In the genomic region with DNA sequence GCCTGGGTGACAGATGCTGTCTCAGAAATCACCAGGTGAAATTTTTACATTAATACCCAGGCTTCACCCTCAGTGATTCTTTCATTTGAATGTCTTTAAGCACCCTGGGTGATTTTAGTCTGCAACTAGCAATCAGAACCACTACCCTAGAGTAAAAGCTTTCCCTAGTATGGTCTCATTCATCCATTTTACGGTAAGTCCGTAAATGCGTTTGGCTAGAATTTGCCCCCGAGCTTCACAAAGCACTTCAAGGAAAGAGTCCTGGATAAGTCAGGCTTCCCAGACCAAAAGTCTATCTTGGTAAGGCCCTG, we compare ENCODE assay signal across 1 cellular context.
TF ChIP-seq lines count a peak whose summit lies in the region.

No MANE protein-coding gene starts in this region.

TF ChIP-seq in HCT116, 20 proteins besides CTCF, POLR2A, EP300 and RAD21 (continued from another document):
- TF ChIP-seq, protein P1, sequence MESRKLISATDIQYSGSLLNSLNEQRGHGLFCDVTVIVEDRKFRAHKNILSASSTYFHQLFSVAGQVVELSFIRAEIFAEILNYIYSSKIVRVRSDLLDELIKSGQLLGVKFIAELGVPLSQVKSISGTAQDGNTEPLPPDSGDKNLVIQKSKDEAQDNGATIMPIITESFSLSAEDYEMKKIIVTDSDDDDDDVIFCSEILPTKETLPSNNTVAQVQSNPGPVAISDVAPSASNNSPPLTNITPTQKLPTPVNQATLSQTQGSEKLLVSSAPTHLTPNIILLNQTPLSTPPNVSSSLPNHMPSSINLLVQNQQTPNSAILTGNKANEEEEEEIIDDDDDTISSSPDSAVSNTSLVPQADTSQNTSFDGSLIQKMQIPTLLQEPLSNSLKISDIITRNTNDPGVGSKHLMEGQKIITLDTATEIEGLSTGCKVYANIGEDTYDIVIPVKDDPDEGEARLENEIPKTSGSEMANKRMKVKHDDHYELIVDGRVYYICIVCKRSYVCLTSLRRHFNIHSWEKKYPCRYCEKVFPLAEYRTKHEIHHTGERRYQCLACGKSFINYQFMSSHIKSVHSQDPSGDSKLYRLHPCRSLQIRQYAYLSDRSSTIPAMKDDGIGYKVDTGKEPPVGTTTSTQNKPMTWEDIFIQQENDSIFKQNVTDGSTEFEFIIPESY (IDR thresholded peaks at IDR 0.05; ENCODE audit: extremely low read depth, insufficient replicate concordance, low read length) = no peak
- TF ChIP-seq POLR2AphosphoS5 (IDR thresholded peaks at IDR 0.05; ENCODE audit: low read depth, low read length) (no peak), EZH2 (IDR thresholded peaks at IDR 0.05) (no peak)
- TF ChIP-seq, protein P2, sequence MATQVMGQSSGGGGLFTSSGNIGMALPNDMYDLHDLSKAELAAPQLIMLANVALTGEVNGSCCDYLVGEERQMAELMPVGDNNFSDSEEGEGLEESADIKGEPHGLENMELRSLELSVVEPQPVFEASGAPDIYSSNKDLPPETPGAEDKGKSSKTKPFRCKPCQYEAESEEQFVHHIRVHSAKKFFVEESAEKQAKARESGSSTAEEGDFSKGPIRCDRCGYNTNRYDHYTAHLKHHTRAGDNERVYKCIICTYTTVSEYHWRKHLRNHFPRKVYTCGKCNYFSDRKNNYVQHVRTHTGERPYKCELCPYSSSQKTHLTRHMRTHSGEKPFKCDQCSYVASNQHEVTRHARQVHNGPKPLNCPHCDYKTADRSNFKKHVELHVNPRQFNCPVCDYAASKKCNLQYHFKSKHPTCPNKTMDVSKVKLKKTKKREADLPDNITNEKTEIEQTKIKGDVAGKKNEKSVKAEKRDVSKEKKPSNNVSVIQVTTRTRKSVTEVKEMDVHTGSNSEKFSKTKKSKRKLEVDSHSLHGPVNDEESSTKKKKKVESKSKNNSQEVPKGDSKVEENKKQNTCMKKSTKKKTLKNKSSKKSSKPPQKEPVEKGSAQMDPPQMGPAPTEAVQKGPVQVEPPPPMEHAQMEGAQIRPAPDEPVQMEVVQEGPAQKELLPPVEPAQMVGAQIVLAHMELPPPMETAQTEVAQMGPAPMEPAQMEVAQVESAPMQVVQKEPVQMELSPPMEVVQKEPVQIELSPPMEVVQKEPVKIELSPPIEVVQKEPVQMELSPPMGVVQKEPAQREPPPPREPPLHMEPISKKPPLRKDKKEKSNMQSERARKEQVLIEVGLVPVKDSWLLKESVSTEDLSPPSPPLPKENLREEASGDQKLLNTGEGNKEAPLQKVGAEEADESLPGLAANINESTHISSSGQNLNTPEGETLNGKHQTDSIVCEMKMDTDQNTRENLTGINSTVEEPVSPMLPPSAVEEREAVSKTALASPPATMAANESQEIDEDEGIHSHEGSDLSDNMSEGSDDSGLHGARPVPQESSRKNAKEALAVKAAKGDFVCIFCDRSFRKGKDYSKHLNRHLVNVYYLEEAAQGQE (IDR thresholded peaks at IDR 0.05; ENCODE audit: low read depth) = no peak
